21 cellular contexts compared by ENCODE assay signal in genomic region chrX:92260102-92260501, GRCh38.
DNase-seq lines count a peak whose midpoint lies in the region; ATAC-seq, FAIRE-seq and TF ChIP-seq lines count a peak whose summit lies in the region.
"Had no signal": no experiment of that assay in that cellular context is flagged by ENCODE, and none has a peak within 500 bp of the region (broad histone marks: within the 10 kb centered on the region; RNA-seq: fewer than 3 reads in every experiment).

No MANE protein-coding gene starts in this region.

- peaks cover 37% of the 10 kb centered on the region for H3K9me3 Mint-ChIP-seq in endodermal cell

- H3K36me3 Mint-ChIP-seq in endodermal cell (ENCODE audit: low read depth) = peaks cover 25% of the 10 kb centered on the region
- H3K36me3 Mint-ChIP-seq: CD4-positive, CD25-positive, alpha-beta regulatory T cell; T-cell had no signal

- 82 to 100% methylated on average over 1 to 7 of the region's 7 CpGs for WGBS in endodermal cell (ENCODE audit: insufficient coverage in 1 of 2, insufficient read length in 1 of 2), 2 experiments

- no peaks in the 10 kb centered on the region for H3K27me3 Mint-ChIP-seq in endodermal cell (ENCODE audit: insufficient read depth)
- H3K27me3 Mint-ChIP-seq: CD4-positive, CD25-positive, alpha-beta regulatory T cell; T-cell had no signal

- ATAC-seq in GM18511 (IDR thresholded peaks at IDR 0.05; ENCODE audit: unreplicated experiment) = no peak
- ATAC-seq: GM12878, Panc1, T-cell had no signal

- no peak overlapping the region for H3K27ac Mint-ChIP-seq in endodermal cell
- H3K27ac Mint-ChIP-seq: CD4-positive, CD25-positive, alpha-beta regulatory T cell; T-cell; T-helper 2 cell treated with Interferon-gamma antibody and Interleukin-4, amounts not matched to agents 5 μg/mL and 100 μg/mL, for 36 hours had no signal

- DNase-seq in H7 = peak; percentile 16
- peak; percentile 59 for DNase-seq in endodermal cell
- no peak for DNase-seq in urothelium cell line (ENCODE audit: low spot score)
- DNase-seq in CD1c-positive myeloid dendritic cell (ENCODE audit: extremely low spot score) = no peak
- DNase-seq in NCI-H1048 (lab: John Stamatoyannopoulos, UW) = no peak
- DNase-seq in NCI-H774 (lab: John Stamatoyannopoulos, UW) = no peak
- DNase-seq: Caco-2; CD4-positive, CD25-positive, alpha-beta regulatory T cell; DMS 273 treated with DMSO at 0.1 percent for 48 hours; DMS79 treated with DMSO at 0.1 percent for 48 hours; NCI-H1105; NCI-H1694; NCI-H2081 treated with DMSO at 0.1 percent for 48 hours; NCI-H2171 treated with DMSO at 0.1 percent for 48 hours; NCI-H524 treated with DMSO at 0.1 percent for 48 hours; T-cell had no signal

- H2AFZ ChIP-seq in OCI-LY1 (ENCODE audit: low read length) = no peak overlapping the region

- no peaks in the 10 kb centered on the region for H3K9me3 ChIP-seq in OCI-LY1 (ENCODE audit: low read length)
- H3K9me3 ChIP-seq in endodermal cell (ENCODE audit: control insufficient read depth, low read length) = peaks cover 26% of the 10 kb centered on the region
- H3K9me3 ChIP-seq: Caco-2 had no signal

- H3K4me3 ChIP-seq in H7 (ENCODE audit: insufficient read depth, low read depth, low read length) (no peak overlapping the region), OCI-LY1 (ENCODE audit: low read depth, low read length, poor library complexity, severe bottlenecking) (no peak overlapping the region), endodermal cell (ENCODE audit: low read length) (no peak overlapping the region)
- H3K4me3 ChIP-seq: GM12878 had no signal

- H3K9me2 ChIP-seq in OCI-LY1 (ENCODE audit: low read depth, low read length) = no peaks in the 10 kb centered on the region

- no peaks in the 10 kb centered on the region for H4K20me1 ChIP-seq in OCI-LY1 (ENCODE audit: insufficient read depth, low read length)

- H3F3A ChIP-seq in OCI-LY1 (ENCODE audit: insufficient read depth, low read length) = no peaks in the 10 kb centered on the region

- peaks cover 28% of the 10 kb centered on the region for H3K4me1 Mint-ChIP-seq in endodermal cell
- H3K4me1 Mint-ChIP-seq: CD4-positive, CD25-positive, alpha-beta regulatory T cell; T-cell had no signal

- no peak for TF ChIP-seq CTCF in OCI-LY1 (IDR thresholded peaks at IDR 0.05; ENCODE audit: low read length)
- TF ChIP-seq CTCF in endodermal cell (conservative IDR thresholded peaks at IDR 0.05) = peak; percentile 56

- H3K27ac ChIP-seq in OCI-LY1 (ENCODE audit: low read depth, low read length, poor library complexity, severe bottlenecking) = no peak overlapping the region
- H3K27ac ChIP-seq in endodermal cell (ENCODE audit: low read depth, low read length) = no peak overlapping the region

- H3K4me3 Mint-ChIP-seq in endodermal cell = no peak overlapping the region
- H3K4me3 Mint-ChIP-seq: CD4-positive, CD25-positive, alpha-beta regulatory T cell; T-cell; T-helper 2 cell treated with Interferon-gamma antibody and Interleukin-4, amounts not matched to agents 5 μg/mL and 100 μg/mL, for 36 hours had no signal

- H3K9ac ChIP-seq in OCI-LY1 (ENCODE audit: low read length) = no peak overlapping the region
- no peak overlapping the region for H3K9ac ChIP-seq in endodermal cell (ENCODE audit: extremely low read depth, low read length, poor library complexity, severe bottlenecking)

- peak; percentile 50 for FAIRE-seq in urothelium cell line (lab: Jason Lieb, UNC)
- FAIRE-seq: GM12878 had no signal

- H3K36me3 ChIP-seq in H7 (replicated peaks; ENCODE audit: control insufficient read depth, insufficient read depth, low read length) (no peaks in the 10 kb centered on the region; the same call in 1 of the 2 replicates), OCI-LY1 (ENCODE audit: insufficient read depth, low read length) (no peaks in the 10 kb centered on the region), endodermal cell (ENCODE audit: control insufficient read depth, insufficient read depth, low read length) (no peaks in the 10 kb centered on the region)

- no peaks in the 10 kb centered on the region for H3K27me3 ChIP-seq in H7 (ENCODE audit: control insufficient read depth, insufficient read depth, low read length)
- H3K27me3 ChIP-seq in OCI-LY1 (ENCODE audit: insufficient read depth, low read length) = no peaks in the 10 kb centered on the region
- no peaks in the 10 kb centered on the region for H3K27me3 ChIP-seq in endodermal cell (ENCODE audit: control insufficient read depth, insufficient read depth, low read length, poor library complexity, severe bottlenecking)

- peaks cover 7% of the 10 kb centered on the region for H3K4me1 ChIP-seq in OCI-LY1 (ENCODE audit: insufficient read depth, low read length, severe bottlenecking)
- no peaks in the 10 kb centered on the region for H3K4me1 ChIP-seq in endodermal cell (ENCODE audit: control insufficient read depth, insufficient read depth, low read length)
- H3K4me1 ChIP-seq: Caco-2 had no signal

- peak overlapping the region; percentile 34; the same call in 1 of the 2 replicates for H3K4me2 ChIP-seq in OCI-LY1 (ENCODE audit: low read length)

- H3K79me2 ChIP-seq in OCI-LY1 (ENCODE audit: insufficient read depth, low read length) = no peaks in the 10 kb centered on the region

Comparison
In these comparisons a context has a peak if more than half of its experiments do, and no peak if none do; other contexts are left out.
1. DNase-seq: peak in H7 (single experiment) and endodermal cell (single experiment); none in urothelium cell line (single experiment), CD1c-positive myeloid dendritic cell (single experiment), NCI-H1048 (single experiment) and NCI-H774 (single experiment).